ENCODE assay signal across 8 cellular contexts in the genomic region with DNA sequence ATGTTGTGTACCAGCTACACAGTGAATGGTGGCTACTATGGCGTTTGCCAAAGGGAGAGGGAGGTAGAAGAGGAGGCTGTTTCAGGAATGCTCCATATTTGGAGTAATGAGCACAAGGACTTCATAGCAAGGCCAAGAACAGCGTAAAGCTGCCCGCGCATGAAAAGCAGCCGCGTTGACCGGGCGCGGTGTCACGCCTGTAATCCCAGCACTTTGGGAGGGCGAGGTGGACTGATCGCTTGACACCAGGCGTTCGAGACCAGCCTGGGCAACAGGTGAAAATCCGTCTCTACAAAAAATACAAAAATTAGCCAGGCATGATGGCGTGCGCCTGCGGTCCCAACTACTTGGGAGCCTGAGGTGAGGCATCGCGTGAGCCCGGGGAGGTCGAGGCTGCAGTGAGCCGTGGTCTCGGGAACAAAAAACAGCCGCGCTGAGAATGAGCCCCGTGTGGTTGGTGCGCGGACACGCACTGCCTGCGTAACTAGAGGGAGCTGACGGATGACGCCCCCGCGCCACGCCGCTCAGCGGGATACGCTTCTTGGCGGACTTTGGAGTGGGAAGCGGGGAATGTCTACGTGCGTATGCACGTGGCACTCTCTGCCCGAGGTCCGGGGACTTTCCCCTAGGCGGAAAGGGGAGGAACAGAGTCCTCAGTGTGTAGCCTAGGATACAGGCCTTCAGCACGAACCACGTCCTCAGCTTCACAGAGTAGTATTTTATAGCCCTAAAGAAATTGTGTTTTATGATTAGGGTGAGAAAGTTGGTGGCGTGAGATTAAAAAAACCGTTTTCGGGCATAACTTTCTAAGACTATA. TPM values are rescaled to one million over a fixed set of nuclear protein-coding genes. Genes with fewer than 3 reads are reported as not detected.
DNase-seq lines count a peak whose midpoint lies in the region; ATAC-seq and TF ChIP-seq lines count a peak whose summit lies in the region.

RMRP (minus strand) TSS at position 693 of the 817 bp plus-strand sequence.

- peak within 1 kb of the TSS; percentile 100 for H3K27ac Mint-ChIP-seq in T-helper 1 cell treated with Interleukin-12 subunit alpha and Interleukin-12 subunit beta and Interleukin-4 antibody, amounts not matched to agents 30 μg/mL and 1 μg/mL, for 36 hours

- H3K27ac ChIP-seq in upper lobe of right lung, result peak within 1 kb of the TSS; percentile 99

- H3K4me1 Mint-ChIP-seq in T-helper 1 cell treated with Interleukin-12 subunit alpha and Interleukin-12 subunit beta and Interleukin-4 antibody, amounts not matched to agents 30 μg/mL and 1 μg/mL, for 36 hours (ENCODE audit: low read depth), result peaks cover 55% of the 10 kb centered on the region

- H3K9me3 Mint-ChIP-seq in T-helper 1 cell treated with Interleukin-12 subunit alpha and Interleukin-12 subunit beta and Interleukin-4 antibody, amounts not matched to agents 30 μg/mL and 1 μg/mL, for 36 hours, result no peaks in the 10 kb centered on the region

- H3K4me3 Mint-ChIP-seq in T-helper 1 cell treated with Interleukin-12 subunit alpha and Interleukin-12 subunit beta and Interleukin-4 antibody, amounts not matched to agents 30 μg/mL and 1 μg/mL, for 36 hours, result peak within 1 kb of the TSS; percentile 90

- H3K4me1 ChIP-seq in upper lobe of right lung, result peaks cover 28% of the 10 kb centered on the region

- no peaks in the 10 kb centered on the region for H3K27me3 ChIP-seq in upper lobe of right lung

- peak; percentile 87 for ATAC-seq in HG02870 (IDR thresholded peaks at IDR 0.05; ENCODE audit: unreplicated experiment)
- peak; percentile 95 to 97 for ATAC-seq in left cardiac atrium
- ATAC-seq in upper lobe of right lung, result peak; percentile 94

- H3K36me3 Mint-ChIP-seq in T-helper 1 cell treated with Interleukin-12 subunit alpha and Interleukin-12 subunit beta and Interleukin-4 antibody, amounts not matched to agents 30 μg/mL and 1 μg/mL, for 36 hours (ENCODE audit: low read depth), result peaks cover 26% of the 10 kb centered on the region

- intact Hi-C loops in left cardiac atrium (cut with DNase I), result no loop called here
- intact Hi-C loops in posterior vena cava (cut with DNase I), result no loop called here
- intact Hi-C loops in upper lobe of right lung (cut with DNase I), result no loop called here

- no peaks in the 10 kb centered on the region for H3K9me3 ChIP-seq in upper lobe of right lung

- 0 out of 2 replicates have a peak, but pooled peaks have one; percentile 5 for TF ChIP-seq CTCF in GM12875 (IDR thresholded peaks at IDR 0.05; ENCODE audit: borderline replicate concordance, insufficient read depth, low read depth, low read length)
- TF ChIP-seq CTCF in upper lobe of right lung (IDR thresholded peaks at IDR 0.05), result peak; percentile 48

- peaks cover 4% of the 10 kb centered on the region for H3K27me3 Mint-ChIP-seq in T-helper 1 cell treated with Interleukin-12 subunit alpha and Interleukin-12 subunit beta and Interleukin-4 antibody, amounts not matched to agents 30 μg/mL and 1 μg/mL, for 36 hours (ENCODE audit: low read depth)

- DNase-seq in NCI-H146 treated with DMSO at 0.1 percent for 48 hours (lab: John Stamatoyannopoulos, UW; ENCODE audit: unreplicated experiment) (peak; percentile 98), amniotic stem cell (lab: John Stamatoyannopoulos, UW) (peak; percentile 99), left cardiac atrium (peak; percentile 99), posterior vena cava (ENCODE audit: low spot score) (peak; percentile 99), upper lobe of right lung (peak; percentile 98)

- peak within 1 kb of the TSS; percentile 95 for H3K4me3 ChIP-seq in GM12875 (ENCODE audit: low read depth, low read length)
- H3K4me3 ChIP-seq in upper lobe of right lung, result peak within 1 kb of the TSS; percentile 95

- H3K36me3 ChIP-seq in upper lobe of right lung, result peaks cover 3% of the 10 kb centered on the region

RNA-seq across cellular contexts. Expression of gene RMRP, which starts in this region (rescaled TPM):
- total RNA-seq in left cardiac atrium, result over 10,000 TPM; 14,118 to 22,490 TPM
- over 10,000 TPM; 18,238 to 21,166 TPM for total RNA-seq in posterior vena cava
- 30,828 TPM for total RNA-seq in upper lobe of right lung

Comparison
In these comparisons a context has a peak if more than half of its experiments do, and no peak if none do; other contexts are left out.
1. Peak in every context shown above with its lines: DNase-seq, ATAC-seq, H3K4me3 ChIP-seq and H3K27ac ChIP-seq.